ENCODE assay signal across 1 cellular context in the genomic region with DNA sequence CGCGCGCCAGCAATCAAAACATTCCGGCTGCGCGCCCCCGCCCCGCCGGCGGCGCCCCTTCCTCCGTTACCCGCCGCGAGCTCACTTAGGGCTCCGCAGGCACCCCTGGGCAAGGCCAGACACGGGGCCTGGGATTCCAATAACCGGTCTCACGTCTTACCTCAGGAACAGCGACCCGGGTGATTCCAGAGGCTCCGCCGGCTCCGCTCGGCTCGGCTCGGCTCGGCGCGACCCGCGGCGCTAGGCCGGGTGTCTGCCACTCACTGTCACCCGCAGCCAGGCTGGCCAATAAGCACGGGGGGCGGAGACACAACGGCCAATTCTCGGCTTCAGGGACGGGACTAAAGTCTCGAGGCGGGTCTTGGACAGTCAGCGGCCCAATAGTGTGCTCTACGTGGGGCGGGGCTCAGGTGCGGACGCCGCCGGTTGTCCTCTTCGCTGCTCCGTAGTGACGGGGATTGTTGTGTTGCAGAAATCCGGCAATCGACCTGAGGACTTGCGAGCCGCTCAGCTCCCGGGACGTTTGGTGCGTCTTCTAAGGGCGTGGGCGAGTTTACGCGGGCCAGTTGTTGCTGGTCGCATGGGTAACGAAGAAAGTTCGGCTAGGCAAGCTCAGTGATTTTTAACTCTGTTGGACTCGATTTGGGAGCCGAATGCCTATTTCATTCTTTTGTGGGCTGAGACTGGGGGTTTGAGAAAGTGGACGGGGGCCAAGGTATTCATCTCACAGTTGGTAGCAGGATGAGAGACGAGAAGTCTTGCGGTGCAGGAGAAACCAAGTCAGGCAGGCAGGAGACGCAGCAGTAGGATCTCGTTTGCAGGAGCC.
TF ChIP-seq lines count a peak whose summit lies in the region.

A gene with protein sequence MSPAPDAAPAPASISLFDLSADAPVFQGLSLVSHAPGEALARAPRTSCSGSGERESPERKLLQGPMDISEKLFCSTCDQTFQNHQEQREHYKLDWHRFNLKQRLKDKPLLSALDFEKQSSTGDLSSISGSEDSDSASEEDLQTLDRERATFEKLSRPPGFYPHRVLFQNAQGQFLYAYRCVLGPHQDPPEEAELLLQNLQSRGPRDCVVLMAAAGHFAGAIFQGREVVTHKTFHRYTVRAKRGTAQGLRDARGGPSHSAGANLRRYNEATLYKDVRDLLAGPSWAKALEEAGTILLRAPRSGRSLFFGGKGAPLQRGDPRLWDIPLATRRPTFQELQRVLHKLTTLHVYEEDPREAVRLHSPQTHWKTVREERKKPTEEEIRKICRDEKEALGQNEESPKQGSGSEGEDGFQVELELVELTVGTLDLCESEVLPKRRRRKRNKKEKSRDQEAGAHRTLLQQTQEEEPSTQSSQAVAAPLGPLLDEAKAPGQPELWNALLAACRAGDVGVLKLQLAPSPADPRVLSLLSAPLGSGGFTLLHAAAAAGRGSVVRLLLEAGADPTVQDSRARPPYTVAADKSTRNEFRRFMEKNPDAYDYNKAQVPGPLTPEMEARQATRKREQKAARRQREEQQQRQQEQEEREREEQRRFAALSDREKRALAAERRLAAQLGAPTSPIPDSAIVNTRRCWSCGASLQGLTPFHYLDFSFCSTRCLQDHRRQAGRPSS (plus strand): TSS at position 432 of the 826 bp plus-strand sequence. CDS start 452 bp downstream, outside the sequence.
A gene with protein sequence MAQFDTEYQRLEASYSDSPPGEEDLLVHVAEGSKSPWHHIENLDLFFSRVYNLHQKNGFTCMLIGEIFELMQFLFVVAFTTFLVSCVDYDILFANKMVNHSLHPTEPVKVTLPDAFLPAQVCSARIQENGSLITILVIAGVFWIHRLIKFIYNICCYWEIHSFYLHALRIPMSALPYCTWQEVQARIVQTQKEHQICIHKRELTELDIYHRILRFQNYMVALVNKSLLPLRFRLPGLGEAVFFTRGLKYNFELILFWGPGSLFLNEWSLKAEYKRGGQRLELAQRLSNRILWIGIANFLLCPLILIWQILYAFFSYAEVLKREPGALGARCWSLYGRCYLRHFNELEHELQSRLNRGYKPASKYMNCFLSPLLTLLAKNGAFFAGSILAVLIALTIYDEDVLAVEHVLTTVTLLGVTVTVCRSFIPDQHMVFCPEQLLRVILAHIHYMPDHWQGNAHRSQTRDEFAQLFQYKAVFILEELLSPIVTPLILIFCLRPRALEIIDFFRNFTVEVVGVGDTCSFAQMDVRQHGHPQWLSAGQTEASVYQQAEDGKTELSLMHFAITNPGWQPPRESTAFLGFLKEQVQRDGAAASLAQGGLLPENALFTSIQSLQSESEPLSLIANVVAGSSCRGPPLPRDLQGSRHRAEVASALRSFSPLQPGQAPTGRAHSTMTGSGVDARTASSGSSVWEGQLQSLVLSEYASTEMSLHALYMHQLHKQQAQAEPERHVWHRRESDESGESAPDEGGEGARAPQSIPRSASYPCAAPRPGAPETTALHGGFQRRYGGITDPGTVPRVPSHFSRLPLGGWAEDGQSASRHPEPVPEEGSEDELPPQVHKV (minus strand): TSS at position 262 of the 826 bp plus-strand sequence. CDS start 1,612 bp downstream, outside the sequence.

TF ChIP-seq in GM12891, 5 proteins besides CTCF, POLR2A, EP300 and RAD21:
- no peak for TF ChIP-seq SPI1 (IDR thresholded peaks at IDR 0.05; ENCODE audit: low read depth, low read length)
- peak; percentile 83 for TF ChIP-seq TAF1 (IDR thresholded peaks at IDR 0.05; ENCODE audit: low read depth, low read length)
- no peak for TF ChIP-seq PAX5 (IDR thresholded peaks at IDR 0.05; ENCODE audit: insufficient read depth, low read length, severe bottlenecking)
- peak; percentile 62; the same call in 1 of the 2 replicates for TF ChIP-seq POU2F2 (IDR thresholded peaks at IDR 0.05; ENCODE audit: low read depth, low read length)
- peak; percentile 89 for TF ChIP-seq POLR2AphosphoS5 (IDR thresholded peaks at IDR 0.05; ENCODE audit: low read depth, low read length)
